Comparison of ENCODE assay signal across 13 cellular contexts in the genomic region with DNA sequence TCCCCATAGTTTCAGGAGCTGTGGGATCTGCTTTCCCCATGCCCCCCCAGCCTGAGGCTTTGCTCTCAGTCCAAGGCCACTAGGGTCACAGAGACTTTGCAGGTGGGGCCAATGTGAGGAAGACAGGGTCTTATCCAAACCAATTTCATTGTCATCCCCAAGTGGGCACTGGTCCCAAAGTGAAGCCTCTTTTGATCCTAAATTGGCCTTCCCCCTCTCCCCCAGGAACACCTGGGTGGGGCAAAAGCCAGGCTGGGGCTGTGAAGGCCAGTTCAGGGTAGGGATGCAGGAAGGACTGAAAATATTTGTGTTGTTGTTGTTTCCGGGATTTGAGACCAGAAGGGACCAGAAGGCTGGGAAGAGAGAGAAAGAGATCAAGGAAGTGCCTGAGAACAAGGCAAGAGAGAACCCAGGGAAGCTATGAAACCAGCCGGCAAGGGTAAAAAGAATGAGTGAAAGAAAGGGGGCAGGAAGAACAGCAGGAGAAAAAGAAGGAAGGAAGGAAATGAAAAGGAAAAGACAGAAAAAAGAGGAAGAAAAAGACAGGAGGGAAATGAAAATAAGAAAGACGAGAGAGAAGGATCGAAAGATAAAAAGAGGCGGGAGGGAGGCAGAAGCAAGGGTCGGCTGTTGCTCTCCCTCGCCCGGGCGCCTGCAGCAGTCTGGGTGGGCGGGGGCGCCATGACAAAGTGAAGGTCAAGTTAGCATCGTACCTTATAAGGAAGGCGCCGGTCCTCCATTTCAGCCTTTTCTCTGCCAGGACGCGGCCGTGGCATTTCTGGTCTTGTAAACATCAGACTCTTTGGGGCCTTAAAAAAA. TPM values are rescaled to one million over a fixed set of nuclear protein-coding genes. Genes with fewer than 3 reads are reported as not detected.
DNase-seq lines count a peak whose midpoint lies in the region; ATAC-seq and TF ChIP-seq lines count a peak whose summit lies in the region.
"Had no signal": no experiment of that assay in that cellular context is flagged by ENCODE, and none has a peak within 500 bp of the region (broad histone marks: within the 10 kb centered on the region; RNA-seq: fewer than 3 reads in every experiment).

No MANE protein-coding gene starts in this region.

- H3K4me1 ChIP-seq in neural progenitor cell, result no peaks in the 10 kb centered on the region

- POLR2A ChIA-PET in naive thymus-derived CD8-positive, alpha-beta T cell (lab: Charles Lee), result interaction anchor here (0.6 kb wide), 1 partner anchor 10 kb away, joined by 4 read pairs; no protein-coding TSS in a partner anchor

- no peak overlapping the region for H3K4me3 ChIP-seq in neural progenitor cell
- H3K4me3 ChIP-seq: upper lobe of left lung had no signal

- H3K9me3 Mint-ChIP-seq in activated T-helper 17 cell treated with anti-CD3 and anti-CD28 coated beads, Interleukin-2, amount 50 U/mL, for 72 hours, result no peaks in the 10 kb centered on the region
- H3K9me3 Mint-ChIP-seq in naive thymus-derived CD8-positive, alpha-beta T cell, result peaks cover 0 to 5% (median 0%) of the 10 kb centered on the region in 9 donors
- peaks cover 9% of the 10 kb centered on the region for H3K9me3 Mint-ChIP-seq in neural progenitor cell

- H3K79me2 ChIP-seq in neural progenitor cell (ENCODE audit: low read depth), result no peaks in the 10 kb centered on the region

- no peak overlapping the region for H3K9ac ChIP-seq in neural progenitor cell

- H2AFZ ChIP-seq in neural progenitor cell (replicated peaks), result no peak overlapping the region

- peaks cover 13% of the 10 kb centered on the region for H3K36me3 Mint-ChIP-seq in activated T-helper 17 cell treated with anti-CD3 and anti-CD28 coated beads, Interleukin-2, amount 50 U/mL, for 72 hours (ENCODE audit: low read depth)
- peaks cover 0 to 15% (median 7%) of the 10 kb centered on the region in 3 donors for H3K36me3 Mint-ChIP-seq in naive thymus-derived CD8-positive, alpha-beta T cell
- peaks cover 2% of the 10 kb centered on the region for H3K36me3 Mint-ChIP-seq in neural progenitor cell

- H3K4me1 Mint-ChIP-seq in activated T-helper 17 cell treated with anti-CD3 and anti-CD28 coated beads, Interleukin-2, amount 50 U/mL, for 72 hours, result peaks cover 15% of the 10 kb centered on the region
- H3K4me1 Mint-ChIP-seq in naive thymus-derived CD8-positive, alpha-beta T cell, result peaks cover 21 to 38% (median 35%) of the 10 kb centered on the region in 4 donors
- no peaks in the 10 kb centered on the region for H3K4me1 Mint-ChIP-seq in neural progenitor cell

- H4K20me1 ChIP-seq in neural progenitor cell (ENCODE audit: low read depth), result peaks cover 77% of the 10 kb centered on the region

- no peak for ATAC-seq in activated T-helper 17 cell treated with anti-CD3 and anti-CD28 coated beads, Interleukin-2, amount 50 U/mL, for 72 hours (replicated peaks)
- ATAC-seq in naive thymus-derived CD8-positive, alpha-beta T cell, result no peak
- ATAC-seq: esophagus mucosa had no signal

- H3K27ac Mint-ChIP-seq in activated T-helper 17 cell treated with anti-CD3 and anti-CD28 coated beads, Interleukin-2, amount 50 U/mL, for 72 hours, result no peak overlapping the region
- H3K27ac Mint-ChIP-seq in naive thymus-derived CD8-positive, alpha-beta T cell, result peak overlapping the region in 2 of 10 donors; percentile 20 to 85
- no peak overlapping the region for H3K27ac Mint-ChIP-seq in neural progenitor cell

- H3K4me2 ChIP-seq in neural progenitor cell, result no peak overlapping the region

- H3K27ac ChIP-seq in neural progenitor cell, result no peak overlapping the region
- H3K27ac ChIP-seq: upper lobe of left lung had no signal

- peak overlapping the region; percentile 13 for H3K4me3 Mint-ChIP-seq in activated T-helper 17 cell treated with anti-CD3 and anti-CD28 coated beads, Interleukin-2, amount 50 U/mL, for 72 hours
- H3K4me3 Mint-ChIP-seq in naive thymus-derived CD8-positive, alpha-beta T cell, result peak overlapping the region; percentile 2 to 77 (median 56)
- no peak overlapping the region for H3K4me3 Mint-ChIP-seq in neural progenitor cell

- no peaks in the 10 kb centered on the region for H3K36me3 ChIP-seq in neural progenitor cell
- H3K36me3 ChIP-seq: upper lobe of left lung had no signal

- peaks cover 73% of the 10 kb centered on the region for H3K27me3 Mint-ChIP-seq in activated T-helper 17 cell treated with anti-CD3 and anti-CD28 coated beads, Interleukin-2, amount 50 U/mL, for 72 hours
- H3K27me3 Mint-ChIP-seq in naive thymus-derived CD8-positive, alpha-beta T cell, result peaks cover 63 to 94% (median 84%) of the 10 kb centered on the region in 5 donors
- peaks cover 94% of the 10 kb centered on the region for H3K27me3 Mint-ChIP-seq in neural progenitor cell (ENCODE audit: insufficient read depth, low read depth)

- H3K27me3 ChIP-seq in neural progenitor cell, result peaks cover 100% of the 10 kb centered on the region

- no peaks in the 10 kb centered on the region for H3F3A ChIP-seq in neural progenitor cell (ENCODE audit: low read depth)

- TF ChIP-seq CTCF in neural progenitor cell (IDR thresholded peaks at IDR 0.05), result no peak

- peak; percentile 40 for DNase-seq in A172 (ENCODE audit: low spot score)
- DNase-seq in EL, result peak; percentile 81
- DNase-seq in naive thymus-derived CD8-positive, alpha-beta T cell, result no peak
- DNase-seq in neural progenitor cell (ENCODE audit: low spot score), result no peak
- no peak for DNase-seq in dedifferentiated amniotic fluid mesenchymal stem cell (ENCODE audit: extremely low spot score)
- DNase-seq in NCI-H345 treated with DMSO at 0.1 percent for 48 hours (lab: John Stamatoyannopoulos, UW; ENCODE audit: unreplicated experiment), result no peak
- no peak for DNase-seq in stimulated activated naive CD4-positive, alpha-beta T cell treated with Interleukin-2 at 50 U/mL for 16 hours (lab: John Stamatoyannopoulos, UW)
- DNase-seq: KBM-7, upper lobe of left lung had no signal

- H3K9me3 ChIP-seq in neural progenitor cell (ENCODE audit: low read depth), result no peaks in the 10 kb centered on the region
- H3K9me3 ChIP-seq: upper lobe of left lung had no signal

RNA-seq across cellular contexts. Expression of a gene that starts 7.5 kb away (rescaled TPM):
- 1.0 and 2.3 TPM in 2 replicates for total RNA-seq in A172 (2014; rRNA removed; shearing (Covaris generic))
- total RNA-seq in activated T-helper 17 cell treated with anti-CD3 and anti-CD28 coated beads, Interleukin-2, amount 50 U/mL, for 72 hours, result not detected
- total RNA-seq in naive thymus-derived CD8-positive, alpha-beta T cell, result not detected
- polyA plus RNA-seq in naive thymus-derived CD8-positive, alpha-beta T cell, result not detected
- total RNA-seq in neural progenitor cell (ENCODE audit: low replicate concordance), result not detected in 2 replicates
- total RNA-seq: activated CD8-positive, alpha-beta memory T cell treated with anti-CD3 and anti-CD28 coated beads for 36 hours; upper lobe of left lung had no signal

RNA-seq across cellular contexts. Expression of a gene that starts 9.3 kb away (rescaled TPM):
- total RNA-seq in A172 (2014; rRNA removed; shearing (Covaris generic)), result 8.4 and 9.8 TPM in 2 replicates
- total RNA-seq in activated T-helper 17 cell treated with anti-CD3 and anti-CD28 coated beads, Interleukin-2, amount 50 U/mL, for 72 hours, result not detected
- not detected for total RNA-seq in naive thymus-derived CD8-positive, alpha-beta T cell
- polyA plus RNA-seq in naive thymus-derived CD8-positive, alpha-beta T cell, result not detected
- not detected in 2 replicates for total RNA-seq in neural progenitor cell (ENCODE audit: low replicate concordance)
- total RNA-seq: activated CD8-positive, alpha-beta memory T cell treated with anti-CD3 and anti-CD28 coated beads for 36 hours; esophagus mucosa; upper lobe of left lung had no signal

RNA-seq across cellular contexts. Expression of a gene that starts 10.8 kb away (rescaled TPM):
- not detected in 2 replicates for total RNA-seq in A172 (2014; rRNA removed; shearing (Covaris generic))
- not detected for total RNA-seq in activated T-helper 17 cell treated with anti-CD3 and anti-CD28 coated beads, Interleukin-2, amount 50 U/mL, for 72 hours
- total RNA-seq in naive thymus-derived CD8-positive, alpha-beta T cell, result not detected
- not detected for polyA plus RNA-seq in naive thymus-derived CD8-positive, alpha-beta T cell
- not detected in 2 replicates for total RNA-seq in neural progenitor cell (ENCODE audit: low replicate concordance)
- total RNA-seq: activated CD8-positive, alpha-beta memory T cell treated with anti-CD3 and anti-CD28 coated beads for 36 hours; esophagus mucosa; kidney epithelial cell; upper lobe of left lung had no signal

RNA-seq across cellular contexts. Expression of a gene that starts 19.5 kb away (rescaled TPM):
- total RNA-seq in A172 (2014; rRNA removed; shearing (Covaris generic)), result 4.4 and 4.9 TPM in 2 replicates
- not detected for total RNA-seq in activated T-helper 17 cell treated with anti-CD3 and anti-CD28 coated beads, Interleukin-2, amount 50 U/mL, for 72 hours
- total RNA-seq in naive thymus-derived CD8-positive, alpha-beta T cell, result not detected
- not detected for polyA plus RNA-seq in naive thymus-derived CD8-positive, alpha-beta T cell
- total RNA-seq in neural progenitor cell (ENCODE audit: low replicate concordance), result not detected in 2 replicates
- total RNA-seq: activated CD8-positive, alpha-beta memory T cell treated with anti-CD3 and anti-CD28 coated beads for 36 hours; upper lobe of left lung had no signal

RNA-seq across cellular contexts. Expression of a gene that starts 26.8 kb away (rescaled TPM):
- 7.5 and 8.9 TPM in 2 replicates for total RNA-seq in A172 (2014; rRNA removed; shearing (Covaris generic))
- not detected for total RNA-seq in activated T-helper 17 cell treated with anti-CD3 and anti-CD28 coated beads, Interleukin-2, amount 50 U/mL, for 72 hours
- total RNA-seq in naive thymus-derived CD8-positive, alpha-beta T cell, result not detected
- polyA plus RNA-seq in naive thymus-derived CD8-positive, alpha-beta T cell, result not detected
- not detected in 2 replicates for total RNA-seq in neural progenitor cell (ENCODE audit: low replicate concordance)
- total RNA-seq: activated CD8-positive, alpha-beta memory T cell treated with anti-CD3 and anti-CD28 coated beads for 36 hours; kidney epithelial cell; upper lobe of left lung had no signal

Comparison
In these comparisons a context has a peak if more than half of its experiments do, and no peak if none do; other contexts are left out.
1. DNase-seq: peak in A172 (single experiment) and EL (single experiment); none in naive thymus-derived CD8-positive, alpha-beta T cell (0 of 10), neural progenitor cell (single experiment), dedifferentiated amniotic fluid mesenchymal stem cell (single experiment), NCI-H345 treated with DMSO at 0.1 percent for 48 hours (single experiment) and stimulated activated naive CD4-positive, alpha-beta T cell treated with Interleukin-2 at 50 U/mL for 16 hours (single experiment).